8 cellular contexts compared by ENCODE assay signal in the genomic region with DNA sequence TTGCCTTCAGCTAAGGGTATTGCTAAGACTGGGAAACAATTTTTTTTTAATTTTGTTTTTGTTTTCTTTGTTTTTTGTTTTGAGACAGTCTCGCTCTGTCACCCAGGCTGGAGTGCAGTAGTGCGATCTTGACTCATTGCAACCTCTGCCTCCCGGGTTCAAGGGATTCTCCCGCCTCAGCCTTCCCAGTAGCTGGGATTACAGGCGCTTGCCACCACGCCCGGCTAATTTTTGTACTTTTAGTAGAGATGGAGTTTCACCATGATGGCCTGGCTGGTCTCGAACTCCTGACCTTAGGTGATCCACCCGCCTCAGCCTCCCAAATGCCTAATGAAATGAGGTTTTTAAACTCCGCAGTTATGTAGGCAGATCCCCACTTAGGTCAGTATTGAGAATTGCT. TPM values are rescaled to one million over a fixed set of nuclear protein-coding genes. Genes with fewer than 3 reads are reported as not detected.
DNase-seq lines count a peak whose midpoint lies in the region; ATAC-seq, FAIRE-seq and TF ChIP-seq lines count a peak whose summit lies in the region.
"Not testable (repeated sequence)": the region's sequence is repeated elsewhere in the genome, so short reads cannot be mapped to it uniquely, and the experiment has no call there.

No MANE protein-coding gene starts in this region.

- peak overlapping the region; percentile 67 for H3K9ac ChIP-seq in Loucy (ENCODE audit: low read depth, low read length, poor library complexity, severe bottlenecking)
- H3K9ac ChIP-seq in HepG2 (ENCODE audit: insufficient read depth, low read depth, low read length): not testable (repeated sequence)

- not testable (repeated sequence) for BruUV-seq in HepG2 (replicated peaks; lab: Mats Ljungman, UMichigan)

- not testable (repeated sequence) for H3K9me2 ChIP-seq in Loucy (replicated peaks; ENCODE audit: low read depth, low read length)

- H3K27me3 ChIP-seq in CD4-positive, CD25-positive, alpha-beta regulatory T cell (ENCODE audit: control insufficient read depth, insufficient read depth, low read length); Loucy (ENCODE audit: insufficient read depth, low read length, poor library complexity, severe bottlenecking); effector memory CD4-positive, alpha-beta T cell (replicated peaks; ENCODE audit: control insufficient read depth, insufficient read depth, low read length, poor library complexity, severe bottlenecking); HepG2 (ENCODE audit: control insufficient read depth in 1 of 2, insufficient read depth in 2 of 2, low read length in 2 of 2): not testable (repeated sequence)

- in situ Hi-C loops in HepG2 (cut with HindIII; ENCODE audit: extremely low pct_ligation_motif_present, low pct_unique_long_range_greater_than_20kb): not testable (repeated sequence)

- peaks cover 74% of the 10 kb centered on the region for H3K79me2 ChIP-seq in Loucy (ENCODE audit: insufficient read depth, low read length)
- H3K79me2 ChIP-seq in HepG2 (ENCODE audit: insufficient read depth, low read length): peaks cover 69% of the 10 kb centered on the region

- WGBS in HepG2 (ENCODE audit: low lambda C conversion rate): 90% methylated on average over 10 of the region's 10 CpGs

- POLR2A ChIA-PET in HepG2 (lab: Yijun Ruan, JAX): interaction anchor here (1.0 kb wide), 1 partner anchor 13 kb away, joined by 3 read pairs; no protein-coding TSS in a partner anchor

- H3K4me1 Mint-ChIP-seq in CD4-positive, CD25-positive, alpha-beta regulatory T cell: peaks cover 33 to 57% (median 40%) of the 10 kb centered on the region in 4 donors
- peaks cover 59% of the 10 kb centered on the region for H3K4me1 Mint-ChIP-seq in osteocyte (ENCODE audit: unreplicated experiment)
- H3K4me1 Mint-ChIP-seq in stimulated activated naive B cell treated with anti-CD40 and anti-IgM and Interleukin-4, amounts not matched to agents 10 μg/mL and 1 μg/mL and 100 μg/mL, for 72 hours: peaks cover 21 to 55% of the 10 kb centered on the region in 2 donors

- intact Hi-C loops in HepG2 (cut with micrococcal nuclease; ENCODE audit: unreplicated experiment): not testable (repeated sequence)

- not testable (repeated sequence) for H3K27me3 Mint-ChIP-seq in CD4-positive, CD25-positive, alpha-beta regulatory T cell; osteocyte (ENCODE audit: unreplicated experiment); stimulated activated naive B cell treated with anti-CD40 and anti-IgM and Interleukin-4, amounts not matched to agents 10 μg/mL and 1 μg/mL and 100 μg/mL, for 72 hours

- peak overlapping the region; percentile 91 to 98 (median 94) for H3K4me3 Mint-ChIP-seq in CD4-positive, CD25-positive, alpha-beta regulatory T cell
- peak overlapping the region; percentile 80 for H3K4me3 Mint-ChIP-seq in osteocyte (ENCODE audit: unreplicated experiment)
- peak overlapping the region; percentile 91 to 96 for H3K4me3 Mint-ChIP-seq in stimulated activated naive B cell treated with anti-CD40 and anti-IgM and Interleukin-4, amounts not matched to agents 10 μg/mL and 1 μg/mL and 100 μg/mL, for 72 hours

- TF ChIP-seq POLR2A in HepG2 (IDR thresholded peaks at IDR 0.05; ENCODE audit: insufficient read depth in 1 of 2, low read depth in 2 of 2, low read length in 2 of 2): not testable (repeated sequence)

- not testable (repeated sequence) for H3K36me3 Mint-ChIP-seq in CD4-positive, CD25-positive, alpha-beta regulatory T cell; osteocyte (ENCODE audit: unreplicated experiment)
- peaks cover 9 to 12% of the 10 kb centered on the region in 2 donors for H3K36me3 Mint-ChIP-seq in stimulated activated naive B cell treated with anti-CD40 and anti-IgM and Interleukin-4, amounts not matched to agents 10 μg/mL and 1 μg/mL and 100 μg/mL, for 72 hours

- not testable (repeated sequence) for H2AFZ ChIP-seq in Loucy (ENCODE audit: low read length); HepG2 (ENCODE audit: low read length)

- not testable (repeated sequence) for H3K9me3 ChIP-seq in CD4-positive, CD25-positive, alpha-beta regulatory T cell (ENCODE audit: control insufficient read depth in 2 of 2, low read length in 2 of 2); Loucy (ENCODE audit: insufficient read depth, low read depth, low read length); effector memory CD4-positive, alpha-beta T cell (ENCODE audit: control insufficient read depth, low read length); HepG2 (ENCODE audit: low read length)

- H3K4me1 ChIP-seq in CD4-positive, CD25-positive, alpha-beta regulatory T cell (ENCODE audit: control insufficient read depth, insufficient read depth, low read length, poor library complexity, severe bottlenecking): peaks cover 72% of the 10 kb centered on the region
- H3K4me1 ChIP-seq in Loucy (ENCODE audit: insufficient read depth, low read length, poor library complexity, severe bottlenecking): peaks cover 57% of the 10 kb centered on the region
- peaks cover 13% of the 10 kb centered on the region for H3K4me1 ChIP-seq in effector memory CD4-positive, alpha-beta T cell (ENCODE audit: control insufficient read depth, insufficient read depth, low read length, poor library complexity, severe bottlenecking)
- peaks cover 42% of the 10 kb centered on the region for H3K4me1 ChIP-seq in HepG2 (ENCODE audit: insufficient read depth, low read length)

- not testable (repeated sequence) for ATAC-seq in CD4-positive, CD25-positive, alpha-beta regulatory T cell (ENCODE audit: low read depth in 2 of 2); HepG2; stimulated activated naive B cell treated with anti-CD40 and anti-IgM and Interleukin-4, amounts not matched to agents 10 μg/mL and 1 μg/mL and 100 μg/mL, for 72 hours (replicated peaks)

- H3K4me3 ChIP-seq in CD4-positive, CD25-positive, alpha-beta regulatory T cell (ENCODE audit: low read depth, low read length): peak overlapping the region; percentile 96
- H3K4me3 ChIP-seq in Loucy (ENCODE audit: low read length, poor library complexity, severe bottlenecking) (peak overlapping the region; percentile 85), HepG2 (replicated peaks in 1 of 3; ENCODE audit: insufficient read depth in 1 of 3, low read depth in 2 of 3, low read length in 3 of 3) (peak overlapping the region in 2 of 3 experiments; percentile 97 to 99; a peak in 2 of 6 replicates)
- peak overlapping the region; percentile 73 for H3K4me3 ChIP-seq in effector memory CD4-positive, alpha-beta T cell (ENCODE audit: insufficient read depth, low read depth, low read length, poor library complexity, severe bottlenecking)

- peaks cover 70% of the 10 kb centered on the region for H4K20me1 ChIP-seq in Loucy (ENCODE audit: insufficient read depth, low read length, poor library complexity, severe bottlenecking)
- peaks cover 59% of the 10 kb centered on the region for H4K20me1 ChIP-seq in HepG2 (ENCODE audit: insufficient read depth, low read length)

- not testable (repeated sequence) for TF ChIP-seq EP300 in HepG2 (IDR thresholded peaks at IDR 0.05; ENCODE audit: low read depth in 2 of 2, low read length in 2 of 2); HepG2 (CRISPR knock-in tag; IDR thresholded peaks at IDR 0.05; ENCODE audit: borderline replicate concordance)

- H3K4me2 ChIP-seq in Loucy (ENCODE audit: low read depth, low read length, poor library complexity, severe bottlenecking): peak overlapping the region; percentile 94
- H3K4me2 ChIP-seq in HepG2 (ENCODE audit: low read depth, low read length): peak overlapping the region; percentile 93

- not testable (repeated sequence) for TF ChIP-seq RAD21 in HepG2 (CRISPR knock-in tag; IDR thresholded peaks at IDR 0.05)

- DNase-seq in CD4-positive, CD25-positive, alpha-beta regulatory T cell: peak in 1 of 3 donors; percentile 55
- peak; percentile 50 for DNase-seq in activated CD4-positive, alpha-beta T cell treated with anti-CD3 and anti-CD28 coated beads for 48 hours
- DNase-seq in activated naive CD4-positive, alpha-beta T cell treated with anti-CD3 and anti-CD28 coated beads, Interleukin-2, amount 50 U/mL, for 16 hours: peak; percentile 17
- not testable (repeated sequence) for DNase-seq in effector memory CD4-positive, alpha-beta T cell; HepG2 (ENCODE audit: low spot score); osteocyte (ENCODE audit: extremely low spot score, unreplicated experiment); stimulated activated naive B cell treated with anti-CD40 and anti-IgM and Interleukin-4, amounts not matched to agents 10 μg/mL and 1 μg/mL and 100 μg/mL, for 72 hours

- H3K36me3 ChIP-seq in CD4-positive, CD25-positive, alpha-beta regulatory T cell (ENCODE audit: control insufficient read depth, insufficient read depth, low read length); Loucy (ENCODE audit: insufficient read depth, low read length); effector memory CD4-positive, alpha-beta T cell (ENCODE audit: control insufficient read depth, insufficient read depth, low read length); HepG2 (replicated peaks in 1 of 2; ENCODE audit: control insufficient read depth in 1 of 2, insufficient read depth in 2 of 2, low read length in 2 of 2): not testable (repeated sequence)

- H3F3A ChIP-seq in Loucy (ENCODE audit: low read depth): not testable (repeated sequence)

- CTCF ChIA-PET in HepG2 (lab: Yijun Ruan, JAX; ENCODE audit: low intra/inter-chr PET ratio, low total read pairs): not testable (repeated sequence)

- peak overlapping the region; percentile 94 for H3K27ac ChIP-seq in CD4-positive, CD25-positive, alpha-beta regulatory T cell (ENCODE audit: insufficient read depth, low read length, poor library complexity, severe bottlenecking)
- peak overlapping the region; percentile 95 for H3K27ac ChIP-seq in effector memory CD4-positive, alpha-beta T cell (ENCODE audit: insufficient read depth, low read length, poor library complexity, severe bottlenecking)
- H3K27ac ChIP-seq in HepG2 (ENCODE audit: extremely low read length, insufficient read depth, low read length): not testable (repeated sequence)

- TF ChIP-seq CTCF in Loucy (conservative IDR thresholded peaks at IDR 0.05; ENCODE audit: low read length); HepG2 (CRISPR knock-in tag; IDR thresholded peaks at IDR 0.05); osteocyte (IDR thresholded peaks at IDR 0.05): not testable (repeated sequence)

- H3K9me3 Mint-ChIP-seq in CD4-positive, CD25-positive, alpha-beta regulatory T cell; osteocyte (ENCODE audit: unreplicated experiment); stimulated activated naive B cell treated with anti-CD40 and anti-IgM and Interleukin-4, amounts not matched to agents 10 μg/mL and 1 μg/mL and 100 μg/mL, for 72 hours: not testable (repeated sequence)

- peak overlapping the region; percentile 86 to 95 (median 93) for H3K27ac Mint-ChIP-seq in CD4-positive, CD25-positive, alpha-beta regulatory T cell
- H3K27ac Mint-ChIP-seq in osteocyte (ENCODE audit: unreplicated experiment): peak overlapping the region; percentile 84
- peak overlapping the region; percentile 98 for H3K27ac Mint-ChIP-seq in stimulated activated naive B cell treated with anti-CD40 and anti-IgM and Interleukin-4, amounts not matched to agents 10 μg/mL and 1 μg/mL and 100 μg/mL, for 72 hours

- FAIRE-seq in HepG2 (lab: Jason Lieb, UNC): not testable (repeated sequence)

RNA-seq across cellular contexts. Expression of gene TAB2, which starts 2.5 kb away (rescaled TPM):
- total RNA-seq in CD4-positive, CD25-positive, alpha-beta regulatory T cell: 180 TPM
- 10 to 100 TPM; 21.6 to 26.8 (median 22.0) TPM for polyA plus RNA-seq in CD4-positive, CD25-positive, alpha-beta regulatory T cell
- total RNA-seq in HepG2 (2016; rRNA removed; fragmentation: Illumina TruSeq; extraction: Trizol) (23.7 and 44.3 TPM in 2 replicates), osteocyte (50.6 and 53.8 TPM in 2 replicates)
- 8.4 and 8.9 TPM in 2 replicates for total RNA-seq in HepG2 (2016; cell fraction: cytosol; rRNA removed; fragmentation: Illumina TruSeq; extraction: Trizol; ENCODE audit: low read depth)
- 24.3 and 40.7 TPM in 2 replicates for total RNA-seq in HepG2 (2016; cell fraction: insoluble cytoplasmic fraction; rRNA removed; fragmentation: Illumina TruSeq; extraction: Trizol)
- 35.4 and 36.0 TPM in 2 replicates for total RNA-seq in HepG2 (2016; cell fraction: membrane; rRNA removed; fragmentation: Illumina TruSeq; extraction: Trizol)
- total RNA-seq in HepG2 (2016; cell fraction: nucleus; rRNA removed; fragmentation: Illumina TruSeq; extraction: Trizol): 30.5 and 36.6 TPM in 2 replicates
- polyA plus RNA-seq in HepG2 (2011; rRNA removed): 38.1 and 50.2 TPM in 2 replicates
- polyA plus RNA-seq in HepG2 (2011; cell fraction: cytosol; rRNA removed): 21.0 and 33.3 TPM in 2 replicates
- 13.6 and 13.8 TPM in 2 replicates for polyA plus RNA-seq in HepG2 (2011; cell fraction: nucleus; rRNA removed)
- polyA plus RNA-seq in HepG2 (2012): 39.0 and 39.2 TPM in 2 replicates
- 4.5 and 4.8 TPM in 2 replicates for polyA plus RNA-seq in HepG2 (2016; cell fraction: cytosol; fragmentation: Illumina TruSeq; extraction: Trizol; ENCODE audit: low read depth)
- polyA plus RNA-seq in HepG2 (2016; cell fraction: insoluble cytoplasmic fraction; fragmentation: Illumina TruSeq; extraction: Trizol; ENCODE audit: low read depth): 64.7 and 68.7 TPM in 2 replicates
- polyA plus RNA-seq in HepG2 (2016; cell fraction: membrane; fragmentation: Illumina TruSeq; extraction: Trizol; ENCODE audit: low read depth): 28.9 and 30.3 TPM in 2 replicates
- polyA plus RNA-seq in HepG2 (2016; cell fraction: nucleus; fragmentation: Illumina TruSeq; extraction: Trizol; ENCODE audit: insufficient read depth, low read depth): 40.3 and 41.8 TPM in 2 replicates
- polyA minus RNA-seq in HepG2 (2011; rRNA and poly(A)+ RNA removed; ENCODE audit: low replicate concordance): 29.3 and 44.7 TPM in 2 replicates
- 31.6 and 41.0 TPM in 2 replicates for polyA minus RNA-seq in HepG2 (2011; cell fraction: cytosol; rRNA and poly(A)+ RNA removed)
- polyA minus RNA-seq in HepG2 (2011; cell fraction: nucleus; rRNA and poly(A)+ RNA removed): 56.5 and 70.6 TPM in 2 replicates
